ENCODE assay signal across 1 cellular context in the genomic region with DNA sequence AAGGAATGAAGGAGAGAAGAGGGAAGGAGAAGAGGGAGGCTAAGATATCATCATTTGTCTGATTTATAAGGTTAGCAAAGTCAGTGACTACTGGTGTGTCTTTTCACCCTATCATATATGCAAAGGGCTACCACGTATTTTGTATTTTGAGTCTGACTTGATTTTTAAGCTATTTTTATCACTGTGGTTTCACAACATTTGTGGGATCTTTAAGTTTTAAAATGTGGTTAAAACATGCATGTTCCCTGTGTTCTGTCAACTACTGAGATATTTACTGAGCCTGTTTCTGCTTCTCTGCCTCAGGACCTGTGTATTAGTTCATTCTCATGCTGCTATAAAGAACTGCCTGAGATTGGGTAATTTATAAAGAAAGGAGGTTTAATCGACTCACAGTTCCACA.
TF ChIP-seq lines count a peak whose summit lies in the region.

No MANE protein-coding gene starts in this region.

TF ChIP-seq in GM12878, 131 proteins besides CTCF, POLR2A, EP300 and RAD21 (continued from another document):
- TF ChIP-seq, protein P1, sequence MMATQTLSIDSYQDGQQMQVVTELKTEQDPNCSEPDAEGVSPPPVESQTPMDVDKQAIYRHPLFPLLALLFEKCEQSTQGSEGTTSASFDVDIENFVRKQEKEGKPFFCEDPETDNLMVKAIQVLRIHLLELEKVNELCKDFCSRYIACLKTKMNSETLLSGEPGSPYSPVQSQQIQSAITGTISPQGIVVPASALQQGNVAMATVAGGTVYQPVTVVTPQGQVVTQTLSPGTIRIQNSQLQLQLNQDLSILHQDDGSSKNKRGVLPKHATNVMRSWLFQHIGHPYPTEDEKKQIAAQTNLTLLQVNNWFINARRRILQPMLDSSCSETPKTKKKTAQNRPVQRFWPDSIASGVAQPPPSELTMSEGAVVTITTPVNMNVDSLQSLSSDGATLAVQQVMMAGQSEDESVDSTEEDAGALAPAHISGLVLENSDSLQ (IDR thresholded peaks at IDR 0.05), result no peak
- no peak for TF ChIP-seq ZSCAN29 (IDR thresholded peaks at IDR 0.05)
- TF ChIP-seq EED (IDR thresholded peaks at IDR 0.05; ENCODE audit: low read depth), result no peak
- TF ChIP-seq, protein P2, sequence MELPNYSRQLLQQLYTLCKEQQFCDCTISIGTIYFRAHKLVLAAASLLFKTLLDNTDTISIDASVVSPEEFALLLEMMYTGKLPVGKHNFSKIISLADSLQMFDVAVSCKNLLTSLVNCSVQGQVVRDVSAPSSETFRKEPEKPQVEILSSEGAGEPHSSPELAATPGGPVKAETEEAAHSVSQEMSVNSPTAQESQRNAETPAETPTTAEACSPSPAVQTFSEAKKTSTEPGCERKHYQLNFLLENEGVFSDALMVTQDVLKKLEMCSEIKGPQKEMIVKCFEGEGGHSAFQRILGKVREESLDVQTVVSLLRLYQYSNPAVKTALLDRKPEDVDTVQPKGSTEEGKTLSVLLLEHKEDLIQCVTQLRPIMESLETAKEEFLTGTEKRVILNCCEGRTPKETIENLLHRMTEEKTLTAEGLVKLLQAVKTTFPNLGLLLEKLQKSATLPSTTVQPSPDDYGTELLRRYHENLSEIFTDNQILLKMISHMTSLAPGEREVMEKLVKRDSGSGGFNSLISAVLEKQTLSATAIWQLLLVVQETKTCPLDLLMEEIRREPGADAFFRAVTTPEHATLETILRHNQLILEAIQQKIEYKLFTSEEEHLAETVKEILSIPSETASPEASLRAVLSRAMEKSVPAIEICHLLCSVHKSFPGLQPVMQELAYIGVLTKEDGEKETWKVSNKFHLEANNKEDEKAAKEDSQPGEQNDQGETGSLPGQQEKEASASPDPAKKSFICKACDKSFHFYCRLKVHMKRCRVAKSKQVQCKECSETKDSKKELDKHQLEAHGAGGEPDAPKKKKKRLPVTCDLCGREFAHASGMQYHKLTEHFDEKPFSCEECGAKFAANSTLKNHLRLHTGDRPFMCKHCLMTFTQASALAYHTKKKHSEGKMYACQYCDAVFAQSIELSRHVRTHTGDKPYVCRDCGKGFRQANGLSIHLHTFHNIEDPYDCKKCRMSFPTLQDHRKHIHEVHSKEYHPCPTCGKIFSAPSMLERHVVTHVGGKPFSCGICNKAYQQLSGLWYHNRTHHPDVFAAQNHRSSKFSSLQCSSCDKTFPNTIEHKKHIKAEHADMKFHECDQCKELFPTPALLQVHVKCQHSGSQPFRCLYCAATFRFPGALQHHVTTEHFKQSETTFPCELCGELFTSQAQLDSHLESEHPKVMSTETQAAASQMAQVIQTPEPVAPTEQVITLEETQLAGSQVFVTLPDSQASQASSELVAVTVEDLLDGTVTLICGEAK (IDR thresholded peaks at IDR 0.05; ENCODE audit: borderline replicate concordance), result no peak
- TF ChIP-seq CHD1 (IDR thresholded peaks at IDR 0.05; ENCODE audit: low read depth, low read length), result no peak
- no peak for TF ChIP-seq RB1 (IDR thresholded peaks at IDR 0.05; ENCODE audit: borderline replicate concordance)
- TF ChIP-seq LARP7 (IDR thresholded peaks at IDR 0.05), result no peak
- no peak for TF ChIP-seq CREB1 (IDR thresholded peaks at IDR 0.05; ENCODE audit: low read depth)
- no peak for TF ChIP-seq CREM (IDR thresholded peaks at IDR 0.05; ENCODE audit: low read depth)
- TF ChIP-seq TBL1XR1 (IDR thresholded peaks at IDR 0.05; ENCODE audit: low read depth, low read length), result no peak
TF ChIP-seq in GM12878: peak in this region for 0.
